ENCODE assay signal across 7 cellular contexts in the genomic region with DNA sequence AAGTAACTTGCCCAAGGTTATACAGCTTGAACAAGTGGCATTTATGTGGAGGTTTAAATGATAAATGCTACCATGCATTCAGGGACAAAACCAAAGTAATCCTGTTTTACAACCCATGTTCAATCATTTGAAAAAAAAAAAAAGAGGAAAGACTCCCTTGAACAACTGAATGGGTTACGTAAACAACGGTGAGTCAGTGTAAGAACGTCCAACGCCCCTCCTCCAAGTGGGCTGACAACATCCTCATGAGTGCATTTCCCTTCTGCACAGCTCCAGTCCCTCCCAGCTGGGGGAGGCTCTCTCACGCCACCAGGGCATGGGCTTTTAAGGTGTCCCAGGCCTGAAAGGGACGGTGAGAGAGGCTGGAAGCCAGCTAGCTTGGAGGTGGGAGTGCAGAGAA.
A peak's percentile ranks its signal among the peaks of the same experiment; 100 is the strongest.
DNase-seq lines count a peak whose midpoint lies in the region; ATAC-seq and TF ChIP-seq lines count a peak whose summit lies in the region.

No MANE protein-coding gene starts in this region.

- POLR2A ChIA-PET in HEK293 (lab: Yijun Ruan, JAX) = interaction anchor here (0.5 to 1.9 kb wide), 6 partner anchors 11 to 1514 kb away, joined by 3 to 8 read pairs (median 5); no protein-coding TSS in a partner anchor

- H3K4me3 Mint-ChIP-seq in progenitor cell of endocrine pancreas (ENCODE audit: low read depth) = no peak overlapping the region

- peak; percentile 99 for ATAC-seq in gastroesophageal sphincter
- ATAC-seq in upper lobe of right lung = peak; percentile 98
- no peak for ATAC-seq in GM21381 (IDR thresholded peaks at IDR 0.05; ENCODE audit: unreplicated experiment)

- H3K27me3 Mint-ChIP-seq in progenitor cell of endocrine pancreas = no peaks in the 10 kb centered on the region

- H3K9me3 ChIP-seq in HEK293 (ENCODE audit: control insufficient read depth, insufficient read depth, low read depth, low read length) = no peaks in the 10 kb centered on the region
- H3K9me3 ChIP-seq in gastroesophageal sphincter = no peaks in the 10 kb centered on the region
- H3K9me3 ChIP-seq in upper lobe of right lung = no peaks in the 10 kb centered on the region

- no peaks in the 10 kb centered on the region for H3K9me3 Mint-ChIP-seq in progenitor cell of endocrine pancreas (ENCODE audit: low read depth)

- H3K4me1 ChIP-seq in HEK293 (ENCODE audit: control insufficient read depth, insufficient read depth, low read length) (peaks cover 3% of the 10 kb centered on the region; the same call in 1 of the 2 replicates), gastroesophageal sphincter (peaks cover 0 to 18% (median 8%) of the 10 kb centered on the region in 3 donors), upper lobe of right lung (peaks cover 29% of the 10 kb centered on the region)

- intact Hi-C loops in upper lobe of right lung (cut with DNase I) = no loop called here

- CTCF ChIA-PET in HEK293 (lab: Yijun Ruan, JAX) = interaction anchor here (0.8 to 4.3 kb wide), 10 partner anchors 9 to 122 kb away, joined by 3 to 31 read pairs (median 4); a partner anchor contains a TSS

- H3K27ac Mint-ChIP-seq in progenitor cell of endocrine pancreas = peak overlapping the region; percentile 93

- H3K27me3 ChIP-seq in gastroesophageal sphincter (no peaks in the 10 kb centered on the region), upper lobe of right lung (no peaks in the 10 kb centered on the region)

- no peak for TF ChIP-seq POLR2A in gastroesophageal sphincter (IDR thresholded peaks at IDR 0.05)

- H3K4me1 Mint-ChIP-seq in progenitor cell of endocrine pancreas (ENCODE audit: low read depth) = peaks cover 20% of the 10 kb centered on the region

- H3K36me3 Mint-ChIP-seq in progenitor cell of endocrine pancreas (ENCODE audit: insufficient read depth) = peaks cover 13% of the 10 kb centered on the region

- TF ChIP-seq EP300 in gastroesophageal sphincter (IDR thresholded peaks at IDR 0.05) = no peak

- TF ChIP-seq CTCF in HEK293 (tag by site-specific recombination; IDR thresholded peaks at IDR 0.05) (no peak), gastroesophageal sphincter (IDR thresholded peaks at IDR 0.05) (peak in 2 of 4 experiments; percentile 20 to 45), progenitor cell of endocrine pancreas (IDR thresholded peaks at IDR 0.05; ENCODE audit: unreplicated experiment) (no peak), upper lobe of right lung (IDR thresholded peaks at IDR 0.05) (peak; percentile 6)

- H3K36me3 ChIP-seq in HEK293 (ENCODE audit: control insufficient read depth in 2 of 2, insufficient read depth in 1 of 2, low read length in 2 of 2) = peaks cover 0 to 13% of the 10 kb centered on the region in 2 experiments; a peak in 1 of 3 replicates
- H3K36me3 ChIP-seq in gastroesophageal sphincter = peaks cover 0 to 25% of the 10 kb centered on the region in 2 donors
- peaks cover 37% of the 10 kb centered on the region for H3K36me3 ChIP-seq in upper lobe of right lung

- H3K27ac ChIP-seq in HEK293 (ENCODE audit: extremely low read depth, low read depth, low read length) (no peak overlapping the region), gastroesophageal sphincter (peak overlapping the region in 3 of 4 donors; percentile 78 to 82 (median 79)), upper lobe of right lung (peak overlapping the region; percentile 75)

- peak; percentile 93 for DNase-seq in RPMI7951 (ENCODE audit: low read depth)
- DNase-seq in activated effector memory CD4-positive, alpha-beta T cell treated with anti-CD3 and anti-CD28 coated beads, Interleukin-2, amount 50 U/mL, for 16 hours = peak; percentile 91
- peak; percentile 38 for DNase-seq in progenitor cell of endocrine pancreas (ENCODE audit: low spot score, unreplicated experiment)
- DNase-seq in upper lobe of right lung = peak; percentile 90

- WGBS in gastroesophageal sphincter (ENCODE audit: low coverage in 1 of 2), 2 donors = 0 to 5% methylated on average over 4 to 6 of the region's 6 CpGs

- H3K4me3 ChIP-seq in HEK293 (ENCODE audit: low read depth, low read length) (no peak overlapping the region), gastroesophageal sphincter (no peak overlapping the region), upper lobe of right lung (no peak overlapping the region)

TF ChIP-seq in HEK293, 187 proteins besides CTCF, POLR2A, EP300 and RAD21 (continues in another document):
- TF ChIP-seq SP2 (tag by site-specific recombination; IDR thresholded peaks at IDR 0.05) (peak; percentile 88), EGR2 (tag by site-specific recombination; IDR thresholded peaks at IDR 0.05; ENCODE audit: low read depth) (peak; percentile 76), ZBTB17 (tag by site-specific recombination; IDR thresholded peaks at IDR 0.05) (0 out of 2 replicates have a peak, but pooled peaks have one; percentile 33), ZSCAN16 (tag by site-specific recombination; IDR thresholded peaks at IDR 0.05) (no peak), ZNF623 (tag by site-specific recombination; IDR thresholded peaks at IDR 0.05) (no peak), ZSCAN30 (tag by site-specific recombination; IDR thresholded peaks at IDR 0.05) (peak; percentile 44; the same call in 1 of the 2 replicates), ZSCAN23 (tag by site-specific recombination; IDR thresholded peaks at IDR 0.05) (peak; percentile 22; the same call in 1 of the 2 replicates), ZBTB48 (tag by site-specific recombination; IDR thresholded peaks at IDR 0.05) (peak; percentile 51; the same call in 1 of the 2 replicates), ZNF529 (tag by site-specific recombination; IDR thresholded peaks at IDR 0.05; ENCODE audit: insufficient replicate concordance) (no peak), ZNF404 (tag by site-specific recombination; IDR thresholded peaks at IDR 0.05) (no peak), ZNF48 (tag by site-specific recombination; IDR thresholded peaks at IDR 0.05) (no peak), ZNF394 (tag by site-specific recombination; IDR thresholded peaks at IDR 0.05; ENCODE audit: borderline replicate concordance) (0 out of 2 replicates have a peak, but pooled peaks have one; percentile 24), ZNF239 (tag by site-specific recombination; IDR thresholded peaks at IDR 0.05) (no peak)
- TF ChIP-seq, protein P1, sequence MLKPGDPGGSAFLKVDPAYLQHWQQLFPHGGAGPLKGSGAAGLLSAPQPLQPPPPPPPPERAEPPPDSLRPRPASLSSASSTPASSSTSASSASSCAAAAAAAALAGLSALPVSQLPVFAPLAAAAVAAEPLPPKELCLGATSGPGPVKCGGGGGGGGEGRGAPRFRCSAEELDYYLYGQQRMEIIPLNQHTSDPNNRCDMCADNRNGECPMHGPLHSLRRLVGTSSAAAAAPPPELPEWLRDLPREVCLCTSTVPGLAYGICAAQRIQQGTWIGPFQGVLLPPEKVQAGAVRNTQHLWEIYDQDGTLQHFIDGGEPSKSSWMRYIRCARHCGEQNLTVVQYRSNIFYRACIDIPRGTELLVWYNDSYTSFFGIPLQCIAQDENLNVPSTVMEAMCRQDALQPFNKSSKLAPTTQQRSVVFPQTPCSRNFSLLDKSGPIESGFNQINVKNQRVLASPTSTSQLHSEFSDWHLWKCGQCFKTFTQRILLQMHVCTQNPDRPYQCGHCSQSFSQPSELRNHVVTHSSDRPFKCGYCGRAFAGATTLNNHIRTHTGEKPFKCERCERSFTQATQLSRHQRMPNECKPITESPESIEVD (tag by site-specific recombination; IDR thresholded peaks at IDR 0.05) = peak; percentile 97
- TF ChIP-seq, protein P2, sequence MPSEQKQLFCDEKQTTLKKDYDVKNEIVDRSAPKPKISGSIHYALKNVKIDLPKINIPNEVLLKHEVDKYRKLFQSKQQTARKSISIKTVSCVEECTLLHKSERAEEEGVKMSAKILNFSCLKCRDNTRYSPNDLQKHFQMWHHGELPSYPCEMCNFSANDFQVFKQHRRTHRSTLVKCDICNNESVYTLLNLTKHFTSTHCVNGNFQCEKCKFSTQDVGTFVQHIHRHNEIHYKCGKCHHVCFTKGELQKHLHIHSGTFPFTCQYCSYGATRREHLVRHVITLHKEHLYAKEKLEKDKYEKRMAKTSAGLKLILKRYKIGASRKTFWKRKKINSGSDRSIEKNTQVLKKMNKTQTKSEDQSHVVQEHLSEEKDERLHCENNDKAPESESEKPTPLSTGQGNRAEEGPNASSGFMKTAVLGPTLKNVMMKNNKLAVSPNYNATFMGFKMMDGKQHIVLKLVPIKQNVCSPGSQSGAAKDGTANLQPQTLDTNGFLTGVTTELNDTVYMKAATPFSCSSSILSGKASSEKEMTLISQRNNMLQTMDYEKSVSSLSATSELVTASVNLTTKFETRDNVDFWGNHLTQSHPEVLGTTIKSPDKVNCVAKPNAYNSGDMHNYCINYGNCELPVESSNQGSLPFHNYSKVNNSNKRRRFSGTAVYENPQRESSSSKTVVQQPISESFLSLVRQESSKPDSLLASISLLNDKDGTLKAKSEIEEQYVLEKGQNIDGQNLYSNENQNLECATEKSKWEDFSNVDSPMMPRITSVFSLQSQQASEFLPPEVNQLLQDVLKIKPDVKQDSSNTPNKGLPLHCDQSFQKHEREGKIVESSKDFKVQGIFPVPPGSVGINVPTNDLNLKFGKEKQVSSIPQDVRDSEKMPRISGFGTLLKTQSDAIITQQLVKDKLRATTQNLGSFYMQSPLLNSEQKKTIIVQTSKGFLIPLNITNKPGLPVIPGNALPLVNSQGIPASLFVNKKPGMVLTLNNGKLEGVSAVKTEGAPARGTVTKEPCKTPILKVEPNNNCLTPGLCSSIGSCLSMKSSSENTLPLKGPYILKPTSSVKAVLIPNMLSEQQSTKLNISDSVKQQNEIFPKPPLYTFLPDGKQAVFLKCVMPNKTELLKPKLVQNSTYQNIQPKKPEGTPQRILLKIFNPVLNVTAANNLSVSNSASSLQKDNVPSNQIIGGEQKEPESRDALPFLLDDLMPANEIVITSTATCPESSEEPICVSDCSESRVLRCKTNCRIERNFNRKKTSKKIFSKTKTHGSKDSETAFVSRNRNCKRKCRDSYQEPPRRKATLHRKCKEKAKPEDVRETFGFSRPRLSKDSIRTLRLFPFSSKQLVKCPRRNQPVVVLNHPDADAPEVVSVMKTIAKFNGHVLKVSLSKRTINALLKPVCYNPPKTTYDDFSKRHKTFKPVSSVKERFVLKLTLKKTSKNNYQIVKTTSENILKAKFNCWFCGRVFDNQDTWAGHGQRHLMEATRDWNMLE (tag by site-specific recombination; conservative IDR thresholded peaks at IDR 0.05; ENCODE audit: low read depth) = no peak

Comparison
In these comparisons a context has a peak if more than half of its experiments do, and no peak if none do; other contexts are left out.
1. DNase-seq: peak in every context shown above with its lines; median percentile 93 in RPMI7951; 91 in activated effector memory CD4-positive, alpha-beta T cell treated with anti-CD3 and anti-CD28 coated beads, Interleukin-2, amount 50 U/mL, for 16 hours; 90 in upper lobe of right lung; 38 in progenitor cell of endocrine pancreas.